22 cellular contexts compared by ENCODE assay signal in genomic region chrX:120023259-120023658, GRCh38.
"Had no signal": no experiment of that assay in that cellular context is flagged by ENCODE, and none has a peak within 500 bp of the region (broad histone marks: within the 10 kb centered on the region; RNA-seq: fewer than 3 reads in every experiment).

No MANE protein-coding gene starts in this region.

- H3K79me2 ChIP-seq: parathyroid adenoma had no signal

- H3K4me3 ChIP-seq: adrenal gland, esophagus muscularis mucosa, gastroesophageal sphincter, heart left ventricle, smooth muscle cell, stomach, vagina had no signal

- H2AFZ ChIP-seq: parathyroid adenoma had no signal

- H3K27ac ChIP-seq: adrenal gland, esophagus muscularis mucosa, gastroesophageal sphincter, heart left ventricle, neutrophil, parathyroid adenoma, stomach, vagina had no signal

- H3K9ac ChIP-seq: parathyroid adenoma had no signal

- H3K27me3 ChIP-seq: vagina had no signal

- H3K4me1 ChIP-seq: adrenal gland, esophagus muscularis mucosa, gastroesophageal sphincter, heart left ventricle, parathyroid adenoma, stomach, vagina had no signal

- H3K9me3 ChIP-seq: adrenal gland, esophagus muscularis mucosa, gastroesophageal sphincter, heart left ventricle, neutrophil, vagina had no signal

- H3K4me2 ChIP-seq: smooth muscle cell had no signal

- H3K36me3 ChIP-seq: adrenal gland, esophagus muscularis mucosa, gastroesophageal sphincter, heart left ventricle, neutrophil, stomach, vagina had no signal

- DNase-seq: activated CD4-positive, alpha-beta T cell treated with anti-CD3 and anti-CD28 coated beads for 36 hours; activated CD4-positive, alpha-beta T cell treated with anti-CD3 and anti-CD28 coated beads, Interleukin-2, amount 50 U/mL, for 48 hours; activated gamma-delta T cell treated with Interleukin-2 at 50 U/mL for 16 hours; activated T-cell treated with anti-CD3 and anti-CD28 coated beads for 4 hours; adrenal gland; effector memory CD4-positive, alpha-beta T cell; heart left ventricle; kidney; stimulated activated CD4-positive, alpha-beta T cell treated with anti-CD3 and anti-CD28 coated beads, Interleukin-4, amount 100 ng/mL, for 1 hour; stomach; trophoblast cell had no signal

- ATAC-seq: activated CD4-positive, alpha-beta T cell treated with anti-CD3 and anti-CD28 coated beads for 36 hours; activated naive CD4-positive, alpha-beta T cell treated with anti-CD3 and anti-CD28 coated beads, Interleukin-2, amount 50 U/mL, for 72 hours; gastroesophageal sphincter; heart left ventricle; left lobe of liver; natural killer cell treated with Interleukin-12 subunit alpha and Interleukin-12 subunit beta and Interleukin-15 and Interleukin-18, amount 100 ng/mL, for 72 hours; sciatic nerve; WTC11 had no signal
